27 cellular contexts compared by ENCODE assay signal in genomic region chr1:110086959-110087358, GRCh38. TPM values are rescaled to one million over a fixed set of nuclear protein-coding genes. Genes with fewer than 3 reads are reported as not detected.
"Had no signal": no experiment of that assay in that cellular context is flagged by ENCODE, and none has a peak within 500 bp of the region (broad histone marks: within the 10 kb centered on the region; RNA-seq: fewer than 3 reads in every experiment).

No MANE protein-coding gene starts in this region.

- H3K36me3 Mint-ChIP-seq: activated naive CD4-positive, alpha-beta T cell treated with anti-CD3 and anti-CD28 coated beads, Interleukin-2, amount 50 U/mL, for 24 hours; naive thymus-derived CD8-positive, alpha-beta T cell; neural progenitor cell had no signal

- H3K9me3 ChIP-seq: adrenal gland, breast epithelium, left lung, prostate gland, right atrium auricular region, tibial artery, uterus had no signal

- H3K27me3 ChIP-seq: adrenal gland, right atrium auricular region, uterus had no signal

- H3K27ac ChIP-seq: adrenal gland, breast epithelium, foreskin keratinocyte, left lung, neural progenitor cell, prostate gland, right atrium auricular region, skin epidermis, tibial artery, uterus, WERI-Rb-1 had no signal

- DNase-seq: activated CD4-positive, CD25-positive, alpha-beta regulatory T cell treated with anti-CD3 and anti-CD28 coated beads, Interleukin-2, amount 50 U/mL, for 72 hours; activated gamma-delta T cell treated with Interleukin-2 at 50 U/mL for 16 hours; activated T-cell treated with anti-CD3 and anti-CD28 coated beads, Interleukin-2, amount 50 U/mL, for 1 hour; adrenal gland; effector memory CD4-positive, alpha-beta T cell; foreskin keratinocyte; left lung; naive thymus-derived CD8-positive, alpha-beta T cell; stimulated activated CD4-positive, alpha-beta T cell treated with anti-CD3 and anti-CD28 coated beads, Interleukin-1b, Interleukin-23, amount 100 ng/mL, for 48 hours; tibial artery; uterus; WERI-Rb-1 had no signal

- H3K4me3 ChIP-seq: adrenal gland, breast epithelium, left lung, lung, neural progenitor cell, prostate gland, right atrium auricular region, skin epidermis, tibial artery, uterus had no signal

- ATAC-seq: foreskin keratinocyte; left lung; naive thymus-derived CD8-positive, alpha-beta T cell had no signal

- H3K4me1 ChIP-seq: foreskin keratinocyte, prostate gland, uterus had no signal

- H3K36me3 ChIP-seq: adrenal gland, breast epithelium, left lung, neural progenitor cell, prostate gland, right atrium auricular region, tibial artery, uterus, WERI-Rb-1 had no signal

- H3K9me3 Mint-ChIP-seq: activated naive CD4-positive, alpha-beta T cell treated with anti-CD3 and anti-CD28 coated beads, Interleukin-2, amount 50 U/mL, for 24 hours; central memory CD8-positive, alpha-beta T cell; naive thymus-derived CD8-positive, alpha-beta T cell; neural progenitor cell; stimulated activated naive CD8-positive, alpha-beta T cell treated with anti-CD3 and anti-CD28 coated beads, Interleukin-15, Interleukin-2, amounts not matched to agents 100 ng/mL and 50 ng/mL, for 24 hours; T-helper 2 cell treated with Interferon-gamma antibody and Interleukin-4, amounts not matched to agents 5 μg/mL and 100 μg/mL, for 36 hours had no signal

- H3K4me3 Mint-ChIP-seq: activated naive CD4-positive, alpha-beta T cell treated with anti-CD3 and anti-CD28 coated beads, Interleukin-2, amount 50 U/mL, for 24 hours; central memory CD8-positive, alpha-beta T cell; neural progenitor cell; stimulated activated naive CD8-positive, alpha-beta T cell treated with anti-CD3 and anti-CD28 coated beads, Interleukin-15, Interleukin-2, amounts not matched to agents 100 ng/mL and 50 ng/mL, for 24 hours; T-helper 2 cell treated with Interferon-gamma antibody and Interleukin-4, amounts not matched to agents 5 μg/mL and 100 μg/mL, for 36 hours had no signal

- H3K27ac Mint-ChIP-seq: activated naive CD4-positive, alpha-beta T cell treated with anti-CD3 and anti-CD28 coated beads, Interleukin-2, amount 50 U/mL, for 24 hours; naive thymus-derived CD8-positive, alpha-beta T cell; neural progenitor cell; stimulated activated naive CD8-positive, alpha-beta T cell treated with anti-CD3 and anti-CD28 coated beads, Interleukin-15, Interleukin-2, amounts not matched to agents 100 ng/mL and 50 ng/mL, for 24 hours; T-helper 2 cell treated with Interferon-gamma antibody and Interleukin-4, amounts not matched to agents 5 μg/mL and 100 μg/mL, for 36 hours had no signal

RNA-seq across cellular contexts. Expression of gene ALX3, which starts 16.5 kb away (rescaled TPM):
- total RNA-seq: adrenal gland; astrocyte; dermis microvascular lymphatic vessel endothelial cell; foreskin keratinocyte; kidney epithelial cell; left lung; lung; naive thymus-derived CD8-positive, alpha-beta T cell; osteoblast; right atrium auricular region had no signal
- polyA plus RNA-seq: foreskin keratinocyte; naive thymus-derived CD8-positive, alpha-beta T cell had no signal

RNA-seq across cellular contexts. Expression of gene UBL4B, which starts 25.3 kb away (rescaled TPM):
- total RNA-seq: astrocyte; dermis microvascular lymphatic vessel endothelial cell; foreskin keratinocyte; kidney epithelial cell; left lung; lung; naive thymus-derived CD8-positive, alpha-beta T cell; right atrium auricular region; uterus had no signal
- polyA plus RNA-seq: esophagus; foreskin keratinocyte; lung; naive thymus-derived CD8-positive, alpha-beta T cell had no signal
